Comparison of ENCODE assay signal across 24 cellular contexts in genomic region chr9:20262611-20263010, GRCh38.
"Had no signal": no experiment of that assay in that cellular context is flagged by ENCODE, and none has a peak within 500 bp of the region (broad histone marks: within the 10 kb centered on the region; RNA-seq: fewer than 3 reads in every experiment).

No MANE protein-coding gene starts in this region.

- H3K9me3 Mint-ChIP-seq: natural killer cell treated with Interleukin-12 subunit alpha and Interleukin-12 subunit beta and Interleukin-15 and Interleukin-18, amount 100 ng/mL, for 72 hours had no signal

- H3K4me1 ChIP-seq: left ventricle myocardium inferior, parathyroid adenoma, right atrium auricular region, right lobe of liver, stomach, testis, thyroid gland, transverse colon, upper lobe of left lung, vagina had no signal

- DNase-seq: islet precursor cell; left ventricle myocardium inferior; midbrain; mucosa of descending colon; naive thymus-derived CD4-positive, alpha-beta T cell; right lobe of liver; stimulated activated CD4-positive, alpha-beta T cell treated with anti-CD3 and anti-CD28 coated beads, Interleukin-12 subunit alpha, Interleukin-12 subunit beta, amount 100 ng/mL, for 4 hours; stimulated activated CD4-positive, alpha-beta T cell treated with anti-CD3 and anti-CD28 coated beads, Interleukin-15, amount 100 ng/mL, for 24 hours; stimulated activated CD4-positive, alpha-beta T cell treated with anti-CD3 and anti-CD28 coated beads, Interleukin-2, amount 100 ng/mL, for 24 hours; stimulated activated CD4-positive, alpha-beta T cell treated with anti-CD3 and anti-CD28 coated beads, Interleukin-4, amount 100 ng/mL, for 1 hour; stimulated activated naive B cell treated with anti-CD40 and anti-IgM and Interleukin-4, amounts not matched to agents 10 μg/mL and 1 μg/mL and 100 μg/mL, for 72 hours; stimulated activated naive CD8-positive, alpha-beta T cell treated with anti-CD3 and anti-CD28 coated beads, Interleukin-15, Interleukin-2, amounts not matched to agents 100 U/mL and 50 U/mL, for 24 hours; stomach; testis; thyroid gland; transverse colon; upper lobe of left lung had no signal

- H3K27me3 ChIP-seq: right atrium auricular region, right lobe of liver, stomach, testis, thyroid gland, transverse colon, upper lobe of left lung, vagina had no signal

- H3K27ac Mint-ChIP-seq: memory B cell; naive thymus-derived CD4-positive, alpha-beta T cell; natural killer cell treated with Interleukin-12 subunit alpha and Interleukin-12 subunit beta and Interleukin-15 and Interleukin-18, amount 100 ng/mL, for 72 hours; stimulated activated naive B cell treated with anti-CD40 and anti-IgM and Interleukin-4, amounts not matched to agents 10 μg/mL and 1 μg/mL and 100 μg/mL, for 72 hours had no signal

- ATAC-seq: mucosa of descending colon; naive thymus-derived CD4-positive, alpha-beta T cell; natural killer cell treated with Interleukin-12 subunit alpha and Interleukin-12 subunit beta and Interleukin-15 and Interleukin-18, amount 100 ng/mL, for 72 hours; right lobe of liver; stimulated activated naive B cell treated with anti-CD40 and anti-IgM and Interleukin-4, amounts not matched to agents 10 μg/mL and 1 μg/mL and 100 μg/mL, for 72 hours; stimulated activated naive CD8-positive, alpha-beta T cell treated with anti-CD3 and anti-CD28 coated beads, Interleukin-15, Interleukin-2, amounts not matched to agents 100 U/mL and 50 U/mL, for 24 hours had no signal

- H3K36me3 Mint-ChIP-seq: memory B cell; natural killer cell treated with Interleukin-12 subunit alpha and Interleukin-12 subunit beta and Interleukin-15 and Interleukin-18, amount 100 ng/mL, for 72 hours had no signal

- H3K27ac ChIP-seq: left ventricle myocardium inferior, parathyroid adenoma, right atrium auricular region, right lobe of liver, skin epidermis, stomach, testis, thyroid gland, transverse colon, upper lobe of left lung, vagina had no signal

- H3K4me3 Mint-ChIP-seq: memory B cell; naive thymus-derived CD4-positive, alpha-beta T cell; natural killer cell treated with Interleukin-12 subunit alpha and Interleukin-12 subunit beta and Interleukin-15 and Interleukin-18, amount 100 ng/mL, for 72 hours; stimulated activated naive B cell treated with anti-CD40 and anti-IgM and Interleukin-4, amounts not matched to agents 10 μg/mL and 1 μg/mL and 100 μg/mL, for 72 hours had no signal

- H3K9me3 ChIP-seq: left ventricle myocardium inferior, mucosa of descending colon, right atrium auricular region, right lobe of liver, stomach, testis, thyroid gland, transverse colon, upper lobe of left lung, vagina had no signal

- H3K4me3 ChIP-seq: left ventricle myocardium inferior, lung, mucosa of descending colon, right atrium auricular region, right lobe of liver, skin epidermis, stomach, testis, thyroid gland, transverse colon, upper lobe of left lung, vagina had no signal

- H3K36me3 ChIP-seq: left ventricle myocardium inferior, right atrium auricular region, right lobe of liver, stomach, thyroid gland, transverse colon, upper lobe of left lung, vagina had no signal

- H3K27me3 Mint-ChIP-seq: memory B cell; naive thymus-derived CD4-positive, alpha-beta T cell had no signal

- H3K4me1 Mint-ChIP-seq: memory B cell; stimulated activated naive B cell treated with anti-CD40 and anti-IgM and Interleukin-4, amounts not matched to agents 10 μg/mL and 1 μg/mL and 100 μg/mL, for 72 hours had no signal
